Comparison of ENCODE assay signal across 8 cellular contexts in genomic region chr12:6532051-6532926, GRCh38. TPM values are rescaled to one million over a fixed set of nuclear protein-coding genes. Genes with fewer than 3 reads are reported as not detected.
A peak's percentile ranks its signal among the peaks of the same experiment; 100 is the strongest.
DNase-seq lines count a peak whose midpoint lies in the region; ATAC-seq and TF ChIP-seq lines count a peak whose summit lies in the region.

No MANE protein-coding gene starts in this region.

- intact Hi-C loops in heart right ventricle (cut with DNase I): loop anchor here in 7 of 10 donors (2.0 to 10.0 kb wide), 10 partner anchors 35 to 197 kb away; partner anchors contain the start of genes NCAPD2 (in 5 of the 7), MRPL51 (in 4 of the 7), VAMP1 (in 4 of the 7) and TAPBPL (in 1 of the 7)

- H3K4me1 Mint-ChIP-seq in activated naive CD8-positive, alpha-beta T cell treated with anti-CD3 and anti-CD28 coated beads, Interleukin-2, amount 50 U/mL, for 24 hours: peaks cover 46% of the 10 kb centered on the region
- H3K4me1 Mint-ChIP-seq in progenitor cell of endocrine pancreas (ENCODE audit: low read depth): peaks cover 33% of the 10 kb centered on the region

- peaks cover 0 to 73% (median 49%) of the 10 kb centered on the region in 9 donors for H3K36me3 ChIP-seq in heart right ventricle

- TF ChIP-seq POLR2A in GM10847 (IDR thresholded peaks at IDR 0.05; ENCODE audit: extremely low read depth, insufficient read length): peak; percentile 20

- H3K36me3 Mint-ChIP-seq in activated naive CD8-positive, alpha-beta T cell treated with anti-CD3 and anti-CD28 coated beads, Interleukin-2, amount 50 U/mL, for 24 hours (ENCODE audit: low read depth): peaks cover 73% of the 10 kb centered on the region
- peaks cover 39% of the 10 kb centered on the region for H3K36me3 Mint-ChIP-seq in progenitor cell of endocrine pancreas (ENCODE audit: insufficient read depth)

- H3K4me3 ChIP-seq in heart right ventricle: peak overlapping the region; percentile 81 to 99 (median 98)

- ATAC-seq in activated naive CD8-positive, alpha-beta T cell treated with anti-CD3 and anti-CD28 coated beads, Interleukin-2, amount 50 U/mL, for 24 hours: peak; percentile 67
- ATAC-seq in heart right ventricle (peak in 3 of 8 donors; percentile 0 to 5 (median 5)), HG03457 (IDR thresholded peaks at IDR 0.05; ENCODE audit: unreplicated experiment) (no peak)

- DNase-seq in LHCN-M2 (ENCODE audit: low read depth) (peak; percentile 98), T follicular helper cell (ENCODE audit: low read depth) (peak; percentile 84), heart right ventricle (peak in 1 of 2 donors; percentile 46), progenitor cell of endocrine pancreas (ENCODE audit: low spot score, unreplicated experiment) (no peak), ureter (ENCODE audit: low spot score) (peak; percentile 76)
- peak; percentile 83 for DNase-seq in activated naive CD8-positive, alpha-beta T cell treated with anti-CD3 and anti-CD28 coated beads, Interleukin-2, amount 50 U/mL, for 24 hours

- TF ChIP-seq CTCF in heart right ventricle (IDR thresholded peaks at IDR 0.05) (no peak), progenitor cell of endocrine pancreas (IDR thresholded peaks at IDR 0.05; ENCODE audit: unreplicated experiment) (no peak)

- peak overlapping the region; percentile 91 to 100 (median 98) for H3K27ac ChIP-seq in heart right ventricle

- H3K9me3 ChIP-seq in heart right ventricle: no peaks in the 10 kb centered on the region

- peak overlapping the region; percentile 100 for H3K27ac Mint-ChIP-seq in activated naive CD8-positive, alpha-beta T cell treated with anti-CD3 and anti-CD28 coated beads, Interleukin-2, amount 50 U/mL, for 24 hours
- H3K27ac Mint-ChIP-seq in progenitor cell of endocrine pancreas: peak overlapping the region; percentile 97

- H3K27me3 ChIP-seq in heart right ventricle: no peaks in the 10 kb centered on the region

- peaks cover 5% of the 10 kb centered on the region for H3K27me3 Mint-ChIP-seq in activated naive CD8-positive, alpha-beta T cell treated with anti-CD3 and anti-CD28 coated beads, Interleukin-2, amount 50 U/mL, for 24 hours
- H3K27me3 Mint-ChIP-seq in progenitor cell of endocrine pancreas: no peaks in the 10 kb centered on the region

- H3K4me1 ChIP-seq in heart right ventricle: peaks cover 17 to 45% (median 39%) of the 10 kb centered on the region in 9 donors

- WGBS in heart right ventricle, 2 donors: 20 to 27% methylated on average over 20 of the region's 20 CpGs

- peak overlapping the region; percentile 97 for H3K4me3 Mint-ChIP-seq in activated naive CD8-positive, alpha-beta T cell treated with anti-CD3 and anti-CD28 coated beads, Interleukin-2, amount 50 U/mL, for 24 hours
- peak overlapping the region; percentile 92 for H3K4me3 Mint-ChIP-seq in progenitor cell of endocrine pancreas (ENCODE audit: low read depth)

- H3K9me3 Mint-ChIP-seq in activated naive CD8-positive, alpha-beta T cell treated with anti-CD3 and anti-CD28 coated beads, Interleukin-2, amount 50 U/mL, for 24 hours: no peaks in the 10 kb centered on the region
- no peaks in the 10 kb centered on the region for H3K9me3 Mint-ChIP-seq in progenitor cell of endocrine pancreas (ENCODE audit: low read depth)

RNA-seq across cellular contexts. Expression of gene GAPDH, which starts 2.0 kb away (rescaled TPM):
- total RNA-seq in LHCN-M2 (2014; rRNA removed): 10,802 and 11,796 TPM in 2 replicates
- 16,196 TPM for polyA plus RNA-seq in LHCN-M2 (2012)
- total RNA-seq in heart right ventricle: 1,000 to 10,000 TPM; 4,081 to 7,888 (median 4,666) TPM
- polyA plus RNA-seq in heart right ventricle: 1,000 to 10,000 TPM; 5,840 to 6,426 TPM
- total RNA-seq in progenitor cell of endocrine pancreas: 2,230 and 2,287 TPM in 2 replicates
- 2,120 TPM for total RNA-seq in ureter

RNA-seq across cellular contexts. Expression of gene IFFO1, which starts 23.6 kb away (rescaled TPM):
- total RNA-seq in LHCN-M2 (2014; rRNA removed) (105 and 121 TPM in 2 replicates), heart right ventricle (10 to 100 TPM; 10.5 to 21.6 (median 17.3) TPM), progenitor cell of endocrine pancreas (21.7 and 22.3 TPM in 2 replicates), ureter (13.7 TPM)
- polyA plus RNA-seq in LHCN-M2 (2012): 64.6 TPM
- 10 to 100 TPM; 14.3 to 30.5 TPM for polyA plus RNA-seq in heart right ventricle

RNA-seq across cellular contexts. Expression of gene NOP2, which starts 35.8 kb away (rescaled TPM):
- total RNA-seq in LHCN-M2 (2014; rRNA removed): 88.9 and 101 TPM in 2 replicates
- 27.3 TPM for polyA plus RNA-seq in LHCN-M2 (2012)
- total RNA-seq in heart right ventricle: 10 to 100 TPM; 11.1 to 29.2 (median 15.3) TPM
- 10 to 100 TPM; 18.5 to 31.1 TPM for polyA plus RNA-seq in heart right ventricle
- total RNA-seq in progenitor cell of endocrine pancreas: 95.9 and 96.0 TPM in 2 replicates
- total RNA-seq in ureter: 51.7 TPM

RNA-seq across cellular contexts. Expression of gene NCAPD2, which starts 38.4 kb away (rescaled TPM):
- total RNA-seq in LHCN-M2 (2014; rRNA removed) (93.5 and 112 TPM in 2 replicates), heart right ventricle (10 to 100 TPM in 8 of 10 donors, 1 to 10 TPM in 2; 8.4 to 18.8 (median 13.1) TPM), progenitor cell of endocrine pancreas (97.4 and 99.1 TPM in 2 replicates), ureter (24.0 TPM)
- polyA plus RNA-seq in LHCN-M2 (2012): 45.5 TPM
- polyA plus RNA-seq in heart right ventricle: 1 to 10 TPM; 5.4 to 5.8 TPM

RNA-seq across cellular contexts. Expression of gene MRPL51, which starts 39.2 kb away (rescaled TPM):
- total RNA-seq in LHCN-M2 (2014; rRNA removed) (113 and 124 TPM in 2 replicates), heart right ventricle (100 to 1,000 TPM; 232 to 300 (median 255) TPM), progenitor cell of endocrine pancreas (279 and 297 TPM in 2 replicates), ureter (150 TPM)
- 356 TPM for polyA plus RNA-seq in LHCN-M2 (2012)
- 100 to 1,000 TPM; 123 to 181 TPM for polyA plus RNA-seq in heart right ventricle
